9 cellular contexts compared by ENCODE assay signal in genomic region chr10:14554843-14555205, GRCh38.
DNase-seq lines count a peak whose midpoint lies in the region; ATAC-seq and TF ChIP-seq lines count a peak whose summit lies in the region.
"Had no signal": no experiment of that assay in that cellular context is flagged by ENCODE, and none has a peak within 500 bp of the region (broad histone marks: within the 10 kb centered on the region; RNA-seq: fewer than 3 reads in every experiment).

No MANE protein-coding gene starts in this region.

- H3K27ac Mint-ChIP-seq in activated naive CD4-positive, alpha-beta T cell treated with anti-CD3 and anti-CD28 coated beads, Interleukin-2, amount 10 ng/mL, durations not matched to agents 7 days and 5 days = peak overlapping the region; percentile 77
- H3K27ac Mint-ChIP-seq in MCF 10A (ENCODE audit: low read depth, unreplicated experiment) = peak overlapping the region; percentile 57
- H3K27ac Mint-ChIP-seq in memory B cell = peak overlapping the region; percentile 87

- peaks cover 0 to 9% of the 10 kb centered on the region in 2 donors for H3K4me1 ChIP-seq in right atrium auricular region

- POLR2A ChIA-PET in MCF 10A (lab: Yijun Ruan, JAX) = interaction anchor here (0.7 to 1.4 kb wide), 4 partner anchors 17 to 282 kb away, joined by 3 to 4 read pairs (median 4); no protein-coding TSS in a partner anchor

- intact Hi-C loops in MCF 10A (cut with micrococcal nuclease) = loop anchor here (2.0 kb wide), 1 partner anchor 18 kb away; no protein-coding TSS in a partner anchor

- no peak for DNase-seq in activated naive CD4-positive, alpha-beta T cell treated with anti-CD3 and anti-CD28 coated beads, Interleukin-2, amount 10 ng/mL, durations not matched to agents 7 days and 5 days
- DNase-seq in activated naive CD4-positive, alpha-beta T cell treated with Interleukin-2 at 50 U/mL for 16 hours = no peak
- no peak for DNase-seq in MCF 10A (ENCODE audit: unreplicated experiment)
- DNase-seq in memory B cell (ENCODE audit: low spot score in 2 of 2) = no peak
- DNase-seq in right atrium auricular region (ENCODE audit: low spot score) = no peak
- DNase-seq in stimulated activated CD4-positive, alpha-beta T cell treated with anti-CD3 and anti-CD28 coated beads, Interleukin-1b, Interleukin-23, amount 100 ng/mL, for 48 hours = no peak
- DNase-seq: foreskin melanocyte had no signal

- H3K9me3 Mint-ChIP-seq in activated naive CD4-positive, alpha-beta T cell treated with anti-CD3 and anti-CD28 coated beads, Interleukin-2, amount 10 ng/mL, durations not matched to agents 7 days and 5 days = no peaks in the 10 kb centered on the region
- H3K9me3 Mint-ChIP-seq in MCF 10A (ENCODE audit: unreplicated experiment) (no peaks in the 10 kb centered on the region), memory B cell (no peaks in the 10 kb centered on the region)

- H3K36me3 Mint-ChIP-seq in activated naive CD4-positive, alpha-beta T cell treated with anti-CD3 and anti-CD28 coated beads, Interleukin-2, amount 10 ng/mL, durations not matched to agents 7 days and 5 days = peaks cover 56% of the 10 kb centered on the region
- peaks cover 11% of the 10 kb centered on the region for H3K36me3 Mint-ChIP-seq in MCF 10A (ENCODE audit: insufficient read depth, unreplicated experiment)
- H3K36me3 Mint-ChIP-seq in memory B cell = peaks cover 15% of the 10 kb centered on the region

- no peaks in the 10 kb centered on the region for H3K36me3 ChIP-seq in right atrium auricular region

- no peaks in the 10 kb centered on the region for H3K27me3 Mint-ChIP-seq in activated naive CD4-positive, alpha-beta T cell treated with anti-CD3 and anti-CD28 coated beads, Interleukin-2, amount 10 ng/mL, durations not matched to agents 7 days and 5 days
- no peaks in the 10 kb centered on the region for H3K27me3 Mint-ChIP-seq in MCF 10A (ENCODE audit: insufficient read depth, unreplicated experiment)
- H3K27me3 Mint-ChIP-seq in memory B cell = no peaks in the 10 kb centered on the region

- H3K27me3 ChIP-seq in right atrium auricular region = no peaks in the 10 kb centered on the region

- ATAC-seq in memory B cell (ENCODE audit: low read depth) = no peak
- ATAC-seq in HG02571 (IDR thresholded peaks at IDR 0.05; ENCODE audit: unreplicated experiment) = no peak
- ATAC-seq in GM18520 (IDR thresholded peaks at IDR 0.05; ENCODE audit: unreplicated experiment) = no peak

- TF ChIP-seq CTCF in MCF 10A (IDR thresholded peaks at IDR 0.05; ENCODE audit: unreplicated experiment) (no peak), right atrium auricular region (IDR thresholded peaks at IDR 0.05) (no peak)

- no peak overlapping the region for H3K27ac ChIP-seq in right atrium auricular region

- peaks cover 87% of the 10 kb centered on the region for H3K4me1 Mint-ChIP-seq in activated naive CD4-positive, alpha-beta T cell treated with anti-CD3 and anti-CD28 coated beads, Interleukin-2, amount 10 ng/mL, durations not matched to agents 7 days and 5 days
- H3K4me1 Mint-ChIP-seq in MCF 10A (ENCODE audit: insufficient read depth, unreplicated experiment) (peaks cover 17% of the 10 kb centered on the region), memory B cell (peaks cover 58% of the 10 kb centered on the region)

- BruUV-seq in MCF 10A (replicated peaks; lab: Mats Ljungman, UMichigan) = no TSS peak

- no peak overlapping the region for H3K4me3 ChIP-seq in right atrium auricular region

- H3K4me3 Mint-ChIP-seq in activated naive CD4-positive, alpha-beta T cell treated with anti-CD3 and anti-CD28 coated beads, Interleukin-2, amount 10 ng/mL, durations not matched to agents 7 days and 5 days = no peak overlapping the region
- no peak overlapping the region for H3K4me3 Mint-ChIP-seq in MCF 10A (ENCODE audit: unreplicated experiment)
- peak overlapping the region; percentile 71 for H3K4me3 Mint-ChIP-seq in memory B cell

- no peaks in the 10 kb centered on the region for H3K9me3 ChIP-seq in right atrium auricular region

- CTCF ChIA-PET in activated naive CD4-positive, alpha-beta T cell treated with anti-CD3 and anti-CD28 coated beads, Interleukin-2, amount 10 ng/mL, durations not matched to agents 7 days and 5 days (lab: Charles Lee) = interaction anchor here (0.8 to 3.4 kb wide), 6 partner anchors 12 to 268 kb away, joined by 3 to 21 read pairs (median 4); no protein-coding TSS in a partner anchor
- CTCF ChIA-PET in MCF 10A (lab: Yijun Ruan, JAX) = interaction anchor here (0.8 to 1.0 kb wide), 3 partner anchors 10 to 68 kb away, joined by 3 to 7 read pairs (median 4); no protein-coding TSS in a partner anchor
